In the genomic region with DNA sequence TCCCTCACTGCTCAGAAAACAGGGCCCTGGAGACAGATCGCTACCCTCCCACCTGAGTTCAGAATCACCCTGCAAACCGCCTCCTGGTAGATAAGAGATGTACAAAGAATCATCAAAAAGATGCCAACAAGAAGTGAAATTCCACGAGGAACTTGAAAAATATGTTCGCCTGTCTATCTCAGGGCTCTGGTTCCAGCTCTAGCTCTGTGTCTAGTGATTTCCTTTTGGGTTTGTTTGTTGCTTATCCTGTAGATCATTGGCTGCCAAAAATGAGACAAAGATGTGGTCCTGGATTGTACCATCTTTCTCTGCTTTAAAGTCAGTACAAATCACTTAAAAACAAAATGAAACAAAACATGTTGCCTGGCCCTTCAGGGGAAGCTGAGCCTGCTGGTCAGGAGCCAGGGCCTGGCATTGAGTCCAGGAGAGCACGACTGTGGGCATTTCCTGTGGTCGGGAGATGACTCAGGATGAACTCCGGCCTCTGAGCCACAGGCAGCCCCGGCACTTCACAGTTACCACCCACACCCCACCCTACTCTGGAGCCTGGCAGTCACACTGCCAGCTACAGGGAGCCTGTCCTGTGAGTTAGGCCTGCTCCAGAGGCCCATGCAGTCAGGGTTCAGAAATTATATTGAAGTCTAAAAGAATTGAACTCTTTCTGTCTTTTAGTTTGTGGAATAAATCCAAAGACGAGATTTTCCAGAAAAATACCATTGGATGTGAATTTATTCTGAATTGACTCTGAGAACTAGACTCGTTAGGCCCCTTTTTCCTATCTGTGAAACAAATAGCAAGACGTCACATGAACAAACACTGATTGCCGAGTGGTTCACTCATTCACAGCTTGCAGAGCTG, we compare ENCODE assay signal across 8 cellular contexts. TPM values are rescaled to one million over a fixed set of nuclear protein-coding genes. Genes with fewer than 3 reads are reported as not detected.
DNase-seq lines count a peak whose midpoint lies in the region; ATAC-seq and TF ChIP-seq lines count a peak whose summit lies in the region.

No MANE protein-coding gene starts in this region.

- no peak for TF ChIP-seq CTCF in omental fat pad (IDR thresholded peaks at IDR 0.05)
- no peak for TF ChIP-seq CTCF in mesothelial cell of epicardium (IDR thresholded peaks at IDR 0.05; ENCODE audit: unreplicated experiment)

- H3K4me1 Mint-ChIP-seq in mesothelial cell of epicardium = peaks cover 15% of the 10 kb centered on the region

- peak; percentile 44 for DNase-seq in 8988T
- peak; percentile 96 for DNase-seq in fibroblast of peridontal ligament (ENCODE audit: extremely low read depth)
- DNase-seq in omental fat pad (ENCODE audit: low spot score) = peak; percentile 68
- no peak for DNase-seq in NAMALWA (ENCODE audit: low spot score)
- DNase-seq in mesothelial cell of epicardium (ENCODE audit: low spot score in 2 of 2, unreplicated experiment in 2 of 2) = no peak
- no peak for DNase-seq in NCI-H146 treated with DMSO at 0.1 percent for 48 hours (lab: John Stamatoyannopoulos, UW; ENCODE audit: unreplicated experiment)

- no peak overlapping the region for H3K27ac Mint-ChIP-seq in mesothelial cell of epicardium

- H3K9me3 Mint-ChIP-seq in mesothelial cell of epicardium = peaks cover 4% of the 10 kb centered on the region

- H3K4me3 Mint-ChIP-seq in mesothelial cell of epicardium = no peak overlapping the region

- H3K27me3 Mint-ChIP-seq in mesothelial cell of epicardium (ENCODE audit: low read depth) = no peaks in the 10 kb centered on the region

- ATAC-seq in GM21529 (IDR thresholded peaks at IDR 0.05; ENCODE audit: unreplicated experiment) = peak; percentile 33
- peak; percentile 85 for ATAC-seq in SK-N-SH treated with all-trans-retinoic acid at 6 μM for 48 hours
- peak; percentile 93 for ATAC-seq in omental fat pad (ENCODE audit: low FRiP score)

- peaks cover 2% of the 10 kb centered on the region for H3K36me3 Mint-ChIP-seq in mesothelial cell of epicardium

TF ChIP-seq in SK-N-SH treated with all-trans-retinoic acid at 6 μM for 48 hours, 23 proteins besides CTCF, POLR2A, EP300 and RAD21:
- no peak; the same call in none of the 2 replicates for TF ChIP-seq ZFP3 (CRISPR knock-in tag; IDR thresholded peaks at IDR 0.05)
- no peak for TF ChIP-seq ARNTL (CRISPR knock-in tag; IDR thresholded peaks at IDR 0.05; ENCODE audit: borderline replicate concordance, low read depth)
- TF ChIP-seq ZNF8 (CRISPR knock-in tag; IDR thresholded peaks at IDR 0.05) = no peak
- peak; percentile 52; the same call in 1 of the 2 replicates for TF ChIP-seq TCF4 (CRISPR knock-in tag; IDR thresholded peaks at IDR 0.05; ENCODE audit: borderline replicate concordance)
- TF ChIP-seq GLIS3 (CRISPR knock-in tag; IDR thresholded peaks at IDR 0.05) = no peak
- TF ChIP-seq ISL1 (CRISPR knock-in tag; IDR thresholded peaks at IDR 0.05) = peak; percentile 60
- TF ChIP-seq, protein P1, sequence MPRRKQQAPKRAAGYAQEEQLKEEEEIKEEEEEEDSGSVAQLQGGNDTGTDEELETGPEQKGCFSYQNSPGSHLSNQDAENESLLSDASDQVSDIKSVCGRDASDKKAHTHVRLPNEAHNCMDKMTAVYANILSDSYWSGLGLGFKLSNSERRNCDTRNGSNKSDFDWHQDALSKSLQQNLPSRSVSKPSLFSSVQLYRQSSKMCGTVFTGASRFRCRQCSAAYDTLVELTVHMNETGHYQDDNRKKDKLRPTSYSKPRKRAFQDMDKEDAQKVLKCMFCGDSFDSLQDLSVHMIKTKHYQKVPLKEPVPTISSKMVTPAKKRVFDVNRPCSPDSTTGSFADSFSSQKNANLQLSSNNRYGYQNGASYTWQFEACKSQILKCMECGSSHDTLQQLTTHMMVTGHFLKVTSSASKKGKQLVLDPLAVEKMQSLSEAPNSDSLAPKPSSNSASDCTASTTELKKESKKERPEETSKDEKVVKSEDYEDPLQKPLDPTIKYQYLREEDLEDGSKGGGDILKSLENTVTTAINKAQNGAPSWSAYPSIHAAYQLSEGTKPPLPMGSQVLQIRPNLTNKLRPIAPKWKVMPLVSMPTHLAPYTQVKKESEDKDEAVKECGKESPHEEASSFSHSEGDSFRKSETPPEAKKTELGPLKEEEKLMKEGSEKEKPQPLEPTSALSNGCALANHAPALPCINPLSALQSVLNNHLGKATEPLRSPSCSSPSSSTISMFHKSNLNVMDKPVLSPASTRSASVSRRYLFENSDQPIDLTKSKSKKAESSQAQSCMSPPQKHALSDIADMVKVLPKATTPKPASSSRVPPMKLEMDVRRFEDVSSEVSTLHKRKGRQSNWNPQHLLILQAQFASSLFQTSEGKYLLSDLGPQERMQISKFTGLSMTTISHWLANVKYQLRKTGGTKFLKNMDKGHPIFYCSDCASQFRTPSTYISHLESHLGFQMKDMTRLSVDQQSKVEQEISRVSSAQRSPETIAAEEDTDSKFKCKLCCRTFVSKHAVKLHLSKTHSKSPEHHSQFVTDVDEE (CRISPR knock-in tag; IDR thresholded peaks at IDR 0.05) = no peak
- TF ChIP-seq, protein P2, sequence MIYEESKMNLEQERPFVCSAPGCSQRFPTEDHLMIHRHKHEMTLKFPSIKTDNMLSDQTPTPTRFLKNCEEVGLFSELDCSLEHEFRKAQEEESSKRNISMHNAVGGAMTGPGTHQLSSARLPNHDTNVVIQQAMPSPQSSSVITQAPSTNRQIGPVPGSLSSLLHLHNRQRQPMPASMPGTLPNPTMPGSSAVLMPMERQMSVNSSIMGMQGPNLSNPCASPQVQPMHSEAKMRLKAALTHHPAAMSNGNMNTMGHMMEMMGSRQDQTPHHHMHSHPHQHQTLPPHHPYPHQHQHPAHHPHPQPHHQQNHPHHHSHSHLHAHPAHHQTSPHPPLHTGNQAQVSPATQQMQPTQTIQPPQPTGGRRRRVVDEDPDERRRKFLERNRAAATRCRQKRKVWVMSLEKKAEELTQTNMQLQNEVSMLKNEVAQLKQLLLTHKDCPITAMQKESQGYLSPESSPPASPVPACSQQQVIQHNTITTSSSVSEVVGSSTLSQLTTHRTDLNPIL (CRISPR knock-in tag; IDR thresholded peaks at IDR 0.05; ENCODE audit: low read depth) = 0 out of 2 replicates have a peak, but pooled peaks have one; percentile 53
- TF ChIP-seq, protein P3, sequence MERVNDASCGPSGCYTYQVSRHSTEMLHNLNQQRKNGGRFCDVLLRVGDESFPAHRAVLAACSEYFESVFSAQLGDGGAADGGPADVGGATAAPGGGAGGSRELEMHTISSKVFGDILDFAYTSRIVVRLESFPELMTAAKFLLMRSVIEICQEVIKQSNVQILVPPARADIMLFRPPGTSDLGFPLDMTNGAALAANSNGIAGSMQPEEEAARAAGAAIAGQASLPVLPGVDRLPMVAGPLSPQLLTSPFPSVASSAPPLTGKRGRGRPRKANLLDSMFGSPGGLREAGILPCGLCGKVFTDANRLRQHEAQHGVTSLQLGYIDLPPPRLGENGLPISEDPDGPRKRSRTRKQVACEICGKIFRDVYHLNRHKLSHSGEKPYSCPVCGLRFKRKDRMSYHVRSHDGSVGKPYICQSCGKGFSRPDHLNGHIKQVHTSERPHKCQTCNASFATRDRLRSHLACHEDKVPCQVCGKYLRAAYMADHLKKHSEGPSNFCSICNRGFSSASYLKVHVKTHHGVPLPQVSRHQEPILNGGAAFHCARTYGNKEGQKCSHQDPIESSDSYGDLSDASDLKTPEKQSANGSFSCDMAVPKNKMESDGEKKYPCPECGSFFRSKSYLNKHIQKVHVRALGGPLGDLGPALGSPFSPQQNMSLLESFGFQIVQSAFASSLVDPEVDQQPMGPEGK (CRISPR knock-in tag; IDR thresholded peaks at IDR 0.05; ENCODE audit: borderline replicate concordance) = no peak; the same call in 1 of the 2 replicates
- TF ChIP-seq, protein P4, sequence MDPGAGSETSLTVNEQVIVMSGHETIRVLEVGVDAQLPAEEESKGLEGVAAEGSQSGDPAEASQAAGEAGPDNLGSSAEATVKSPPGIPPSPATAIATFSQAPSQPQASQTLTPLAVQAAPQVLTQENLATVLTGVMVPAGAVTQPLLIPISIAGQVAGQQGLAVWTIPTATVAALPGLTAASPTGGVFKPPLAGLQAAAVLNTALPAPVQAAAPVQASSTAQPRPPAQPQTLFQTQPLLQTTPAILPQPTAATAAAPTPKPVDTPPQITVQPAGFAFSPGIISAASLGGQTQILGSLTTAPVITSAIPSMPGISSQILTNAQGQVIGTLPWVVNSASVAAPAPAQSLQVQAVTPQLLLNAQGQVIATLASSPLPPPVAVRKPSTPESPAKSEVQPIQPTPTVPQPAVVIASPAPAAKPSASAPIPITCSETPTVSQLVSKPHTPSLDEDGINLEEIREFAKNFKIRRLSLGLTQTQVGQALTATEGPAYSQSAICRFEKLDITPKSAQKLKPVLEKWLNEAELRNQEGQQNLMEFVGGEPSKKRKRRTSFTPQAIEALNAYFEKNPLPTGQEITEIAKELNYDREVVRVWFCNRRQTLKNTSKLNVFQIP (CRISPR knock-in tag; IDR thresholded peaks at IDR 0.05; ENCODE audit: borderline replicate concordance, low read depth) = peak; percentile 88; the same call in 1 of the 2 replicates
- TF ChIP-seq PPARA (CRISPR knock-in tag; IDR thresholded peaks at IDR 0.05; ENCODE audit: borderline replicate concordance) = no peak
- TF ChIP-seq SNAI2 (CRISPR knock-in tag; IDR thresholded peaks at IDR 0.05) = no peak
- TF ChIP-seq ZFP30 (CRISPR knock-in tag; IDR thresholded peaks at IDR 0.05) = no peak

RNA-seq across cellular contexts. Expression of a gene that starts 8.0 kb away (rescaled TPM):
- total RNA-seq in omental fat pad (not detected), mesothelial cell of epicardium (13.1 to 14.9 TPM (median 14.3 TPM) in 3 replicates)

Comparison
In these comparisons a context has a peak if more than half of its experiments do, and no peak if none do; other contexts are left out.
1. DNase-seq: peak in 8988T (single experiment), fibroblast of peridontal ligament (single experiment) and omental fat pad (single experiment); none in NAMALWA (single experiment), mesothelial cell of epicardium (0 of 2) and NCI-H146 treated with DMSO at 0.1 percent for 48 hours (single experiment).
2. ATAC-seq: peak in every context shown above with its lines; median percentile 93 in omental fat pad; 85 in SK-N-SH treated with all-trans-retinoic acid at 6 μM for 48 hours; 33 in GM21529.
3. RNA of a gene that starts 8.0 kb away (total RNA-seq): 13.1 to 14.9 TPM in mesothelial cell of epicardium; not detected in omental fat pad; every median in the first group is over 10 times any median in the second.